1 cellular context compared by ENCODE assay signal in genomic region chr22:43187171-43188099, GRCh38.
TF ChIP-seq lines count a peak whose summit lies in the region.

No MANE protein-coding gene starts in this region.

TF ChIP-seq in K562, 482 proteins besides CTCF, POLR2A, EP300 and RAD21 (continued from another document and continues in another):
- TF ChIP-seq MGA (IDR thresholded peaks at IDR 0.05) (peak; percentile 52), NR2C1 (IDR thresholded peaks at IDR 0.05) (peak; percentile 95), NR2C1 (tag; IDR thresholded peaks at IDR 0.05) (peak; percentile 96), VEZF1 (CRISPR knock-in tag; IDR thresholded peaks at IDR 0.05) (peak; percentile 90), NEUROD1 (IDR thresholded peaks at IDR 0.05; ENCODE audit: borderline replicate concordance, low read depth, low read length, partially characterized antibody) (peak; percentile 48), SMARCA5 (IDR thresholded peaks at IDR 0.05) (no peak), POLR2B (IDR thresholded peaks at IDR 0.05; ENCODE audit: low read depth, partially characterized antibody) (peak; percentile 79), POLR2AphosphoS5 (IDR thresholded peaks at IDR 0.05; ENCODE audit: control insufficient read depth, insufficient read depth, low read depth, low read length) (peak; percentile 69; the same call in 1 of the 2 replicates), SP1 (CRISPR knock-in tag; IDR thresholded peaks at IDR 0.05) (peak; percentile 67), GABPA (tag; conservative IDR thresholded peaks at IDR 0.05; ENCODE audit: low read depth) (peak; percentile 95), POLR2H (tag; IDR thresholded peaks at IDR 0.05; ENCODE audit: low read depth) (peak; percentile 88), XRCC4 (IDR thresholded peaks at IDR 0.05; ENCODE audit: extremely low read depth, insufficient read depth, insufficient read length) (no peak), MTA3 (IDR thresholded peaks at IDR 0.05; ENCODE audit: borderline replicate concordance) (peak; percentile 74; the same call in 1 of the 2 replicates), NCOA1 (IDR thresholded peaks at IDR 0.05; ENCODE audit: low read depth) (peak; percentile 76), CREB3L1 (IDR thresholded peaks at IDR 0.05; ENCODE audit: borderline replicate concordance, low read depth) (peak; percentile 80; the same call in 1 of the 2 replicates), ZBTB7A (IDR thresholded peaks at IDR 0.05; ENCODE audit: borderline replicate concordance, control insufficient read depth, low read depth, low read length) (peak; percentile 70), UBTF (IDR thresholded peaks at IDR 0.05; ENCODE audit: borderline replicate concordance in 1 of 2, low read depth in 2 of 2, low read length in 2 of 2) (peak; percentile 24 to 34; a peak in 1 of 4 replicates), HMG20B (CRISPR knock-in tag; IDR thresholded peaks at IDR 0.05) (no peak), GMEB1 (CRISPR knock-in tag; IDR thresholded peaks at IDR 0.05) (peak; percentile 74), ZNF175 (CRISPR knock-in tag; IDR thresholded peaks at IDR 0.05; ENCODE audit: low read depth) (0 out of 2 replicates have a peak, but pooled peaks have one; percentile 1), E2F6 (IDR thresholded peaks at IDR 0.05; ENCODE audit: borderline replicate concordance in 1 of 2, extremely low read depth in 1 of 2, insufficient read depth in 1 of 2, insufficient read length in 1 of 2, low read depth in 1 of 2, low read length in 1 of 2, poor library complexity in 1 of 2, severe bottlenecking in 1 of 2) (peak in 1 of 2 experiments; percentile 31), DPF2 (IDR thresholded peaks at IDR 0.05) (peak; percentile 51), TAF7 (tag; IDR thresholded peaks at IDR 0.05) (peak; percentile 66), SMAD1 (IDR thresholded peaks at IDR 0.05; ENCODE audit: low read depth, low read length, partially characterized antibody) (peak; percentile 25), PHF8 (IDR thresholded peaks at IDR 0.05; ENCODE audit: borderline replicate concordance, low read length) (peak; percentile 93), TFAP4 (CRISPR knock-in tag; IDR thresholded peaks at IDR 0.05; ENCODE audit: borderline replicate concordance) (peak; percentile 59; the same call in 1 of the 2 replicates), MYC (IDR thresholded peaks at IDR 0.05; ENCODE audit: low read depth, low read length) (peak; percentile 75), MYC (CRISPR knock-in tag; IDR thresholded peaks at IDR 0.05; ENCODE audit: borderline replicate concordance, low read depth) (no peak), LARP7 (IDR thresholded peaks at IDR 0.05) (no peak), MBD2 (IDR thresholded peaks at IDR 0.05; ENCODE audit: borderline replicate concordance, low read depth) (0 out of 2 replicates have a peak, but pooled peaks have one; percentile 20), TAF9B (IDR thresholded peaks at IDR 0.05; ENCODE audit: partially characterized antibody) (peak; percentile 70), YY1 (IDR thresholded peaks at IDR 0.05; ENCODE audit: borderline replicate concordance in 1 of 3, control insufficient read depth in 1 of 3, extremely low read depth in 1 of 3, insufficient read depth in 3 of 3, insufficient read length in 1 of 3, insufficient replicate concordance in 2 of 3, low read depth in 1 of 3, low read length in 2 of 3) (peak in 2 of 3 experiments; percentile 62 to 69), SUPT5H (IDR thresholded peaks at IDR 0.05) (peak; percentile 84), MAZ (CRISPR knock-in tag; conservative IDR thresholded peaks at IDR 0.05 in 1 of 2, IDR thresholded peaks at IDR 0.05 in 1 of 2) (peak; percentile 87 to 91), ZFP36 (IDR thresholded peaks at IDR 0.05; ENCODE audit: low read depth, low read length, partially characterized antibody) (peak; percentile 43), KLF13 (tag; IDR thresholded peaks at IDR 0.05; ENCODE audit: borderline replicate concordance, low read depth) (peak; percentile 50), FIP1L1 (IDR thresholded peaks at IDR 0.05; ENCODE audit: low read depth, low read length, poor library complexity, severe bottlenecking) (peak; percentile 32), RBBP5 (IDR thresholded peaks at IDR 0.05; ENCODE audit: borderline replicate concordance, insufficient read depth, low read length, poor library complexity, severe bottlenecking) (peak; percentile 24), ZNF707 (CRISPR knock-in tag; conservative IDR thresholded peaks at IDR 0.05) (no peak), KLF1 (tag; IDR thresholded peaks at IDR 0.05) (peak; percentile 79; the same call in 1 of the 2 replicates), SIN3B (IDR thresholded peaks at IDR 0.05; ENCODE audit: low read depth) (0 out of 2 replicates have a peak, but pooled peaks have one; percentile 40)
